ENCODE assay signal across 18 cellular contexts in the genomic region with DNA sequence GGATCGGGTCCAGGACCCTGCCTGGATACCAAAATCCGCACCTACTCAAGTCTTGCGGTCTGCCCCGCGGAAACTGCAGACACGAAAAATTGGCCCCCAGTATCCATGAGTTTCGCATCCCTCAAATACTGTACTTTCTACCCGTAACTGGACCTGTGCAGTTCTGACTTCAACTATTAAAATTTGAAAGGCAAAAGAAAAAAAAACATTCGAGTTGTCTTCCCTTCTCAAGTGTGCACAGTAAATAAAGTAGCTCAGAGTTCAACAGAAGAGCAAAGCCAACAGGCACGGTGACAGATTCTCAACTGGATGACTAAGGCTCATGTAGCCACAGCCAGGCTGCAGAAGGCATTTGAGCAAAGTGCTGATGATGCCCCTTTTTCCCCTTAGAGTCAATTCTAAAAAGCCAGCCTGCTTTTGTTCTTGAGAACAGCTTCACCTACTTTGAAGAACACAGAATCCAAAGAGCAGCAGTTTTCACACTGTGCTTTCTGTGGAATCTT. TPM values are rescaled to one million over a fixed set of nuclear protein-coding genes. Genes with fewer than 3 reads are reported as not detected.
DNase-seq lines count a peak whose midpoint lies in the region; ATAC-seq and TF ChIP-seq lines count a peak whose summit lies in the region.
"Had no signal": no experiment of that assay in that cellular context is flagged by ENCODE, and none has a peak within 500 bp of the region (broad histone marks: within the 10 kb centered on the region; RNA-seq: fewer than 3 reads in every experiment).

No MANE protein-coding gene starts in this region.

- H3K4me3 ChIP-seq in choroid plexus epithelial cell (ENCODE audit: low read depth, low read length) (no peak overlapping the region), neutrophil (ENCODE audit: low read depth in 1 of 2, low read length in 1 of 2) (no peak overlapping the region)
- H3K4me3 ChIP-seq: neural progenitor cell had no signal

- no peaks in the 10 kb centered on the region for H3K9me3 Mint-ChIP-seq in activated T-cell treated with anti-CD3 and anti-CD28 coated beads, Interleukin-2, amount 50 U/mL, for 4 hours
- H3K9me3 Mint-ChIP-seq: memory B cell, neural progenitor cell had no signal

- DNase-seq in activated T-cell treated with anti-CD3 and anti-CD28 coated beads, Interleukin-2, amount 50 U/mL, for 4 hours, result no peak
- DNase-seq in activated T-cell treated with anti-CD3 and anti-CD28 coated beads, Interleukin-2, amount 50 U/mL, for 48 hours, result no peak
- peak; percentile 18 for DNase-seq in M059J (ENCODE audit: low read depth)
- peak; percentile 64 for DNase-seq in choroid plexus epithelial cell (ENCODE audit: low read depth)
- DNase-seq in stimulated activated naive CD4-positive, alpha-beta T cell (lab: John Stamatoyannopoulos, UW), result no peak
- no peak for DNase-seq in GM10248 (ENCODE audit: extremely low spot score)
- DNase-seq in NOMO-1 (lab: John Stamatoyannopoulos, UW; ENCODE audit: unreplicated experiment in 2 of 2), result no peak
- DNase-seq: activated CD8-positive, alpha-beta memory T cell treated with anti-CD3 and anti-CD28 coated beads, Interleukin-2, amount 50 U/mL, for 4 hours; amygdala; GOT3; islet precursor cell; Kasumi-1; NCI-H146 had no signal

- H3K9me3 ChIP-seq in neutrophil, result no peaks in the 10 kb centered on the region

- POLR2A ChIA-PET in GM10248 (lab: Yijun Ruan, JAX), result no interaction called here

- peaks cover 0 to 9% of the 10 kb centered on the region in 2 experiments for H3K4me1 ChIP-seq in neutrophil (ENCODE audit: control insufficient read depth in 1 of 2, insufficient read depth in 1 of 2, low read depth in 1 of 2, low read length in 1 of 2)
- H3K4me1 ChIP-seq: neural progenitor cell had no signal

- no peak for TF ChIP-seq CTCF in choroid plexus epithelial cell (conservative IDR thresholded peaks at IDR 0.05; ENCODE audit: low read depth, low read length)
- TF ChIP-seq CTCF in neutrophil (IDR thresholded peaks at IDR 0.05), result no peak
- no peak for TF ChIP-seq CTCF in GM10248 (IDR thresholded peaks at IDR 0.05; ENCODE audit: control extremely low read depth, extremely low read depth, low read depth, missing control alignments)

- CTCF ChIA-PET in GM10248 (lab: Yijun Ruan, JAX), result no interaction called here

- peaks cover 54% of the 10 kb centered on the region for H3K36me3 Mint-ChIP-seq in activated T-cell treated with anti-CD3 and anti-CD28 coated beads, Interleukin-2, amount 50 U/mL, for 4 hours (ENCODE audit: insufficient read depth)

- peak; percentile 48 to 65 for ATAC-seq in activated T-cell treated with anti-CD3 and anti-CD28 coated beads, Interleukin-2, amount 50 U/mL, for 4 hours

- no peak overlapping the region for H3K4me3 Mint-ChIP-seq in activated T-cell treated with anti-CD3 and anti-CD28 coated beads, Interleukin-2, amount 50 U/mL, for 4 hours
- H3K4me3 Mint-ChIP-seq: memory B cell, neural progenitor cell had no signal

- H3K27ac ChIP-seq in neutrophil, result peak overlapping the region; percentile 50
- H3K27ac ChIP-seq: neural progenitor cell, RWPE1, VCaP had no signal

- peaks cover 100% of the 10 kb centered on the region for H3K36me3 ChIP-seq in neutrophil
- H3K36me3 ChIP-seq: neural progenitor cell had no signal

- H3K27me3 ChIP-seq in neutrophil, result no peaks in the 10 kb centered on the region
- H3K27me3 ChIP-seq: neural progenitor cell had no signal

- peaks cover 1% of the 10 kb centered on the region for H3K4me1 Mint-ChIP-seq in activated T-cell treated with anti-CD3 and anti-CD28 coated beads, Interleukin-2, amount 50 U/mL, for 4 hours (ENCODE audit: low read depth)
- H3K4me1 Mint-ChIP-seq: neural progenitor cell had no signal

- no peaks in the 10 kb centered on the region for H3K27me3 Mint-ChIP-seq in activated T-cell treated with anti-CD3 and anti-CD28 coated beads, Interleukin-2, amount 50 U/mL, for 4 hours (ENCODE audit: low read depth)
- H3K27me3 Mint-ChIP-seq: memory B cell had no signal

RNA-seq across cellular contexts. Expression of a gene that starts 32.5 kb away (rescaled TPM):
- 10 to 100 TPM; 24.3 to 35.0 (median 34.1) TPM for total RNA-seq in activated T-cell treated with anti-CD3 and anti-CD28 coated beads, Interleukin-2, amount 50 U/mL, for 4 hours
- total RNA-seq in M059J (2014; rRNA removed; shearing (Covaris generic)), result 11.7 and 13.8 TPM in 2 replicates

RNA-seq across cellular contexts. Expression of a gene that starts 39.6 kb away (rescaled TPM):
- 10 to 100 TPM; 60.4 to 69.0 (median 60.5) TPM for total RNA-seq in activated T-cell treated with anti-CD3 and anti-CD28 coated beads, Interleukin-2, amount 50 U/mL, for 4 hours
- total RNA-seq in M059J (2014; rRNA removed; shearing (Covaris generic)), result 57.7 and 78.6 TPM in 2 replicates

Comparison
In these comparisons a context has a peak if more than half of its experiments do, and no peak if none do; other contexts are left out.
1. DNase-seq: peak in M059J (single experiment) and choroid plexus epithelial cell (single experiment); none in activated T-cell treated with anti-CD3 and anti-CD28 coated beads, Interleukin-2, amount 50 U/mL, for 4 hours (single experiment), activated T-cell treated with anti-CD3 and anti-CD28 coated beads, Interleukin-2, amount 50 U/mL, for 48 hours (0 of 2), stimulated activated naive CD4-positive, alpha-beta T cell (0 of 6), GM10248 (single experiment) and NOMO-1 (0 of 2).